ENCODE assay signal across 9 cellular contexts in genomic region chr7:2719007-2719406, GRCh38. TPM values are rescaled to one million over a fixed set of nuclear protein-coding genes. Genes with fewer than 3 reads are reported as not detected.
A peak's percentile ranks its signal among the peaks of the same experiment; 100 is the strongest.
DNase-seq lines count a peak whose midpoint lies in the region; ATAC-seq and TF ChIP-seq lines count a peak whose summit lies in the region.
"Had no signal": no experiment of that assay in that cellular context is flagged by ENCODE, and none has a peak within 500 bp of the region (broad histone marks: within the 10 kb centered on the region; RNA-seq: fewer than 3 reads in every experiment).

No MANE protein-coding gene starts in this region.

- no peak overlapping the region for H3K4me2 ChIP-seq in trophoblast cell (ENCODE audit: low read length)

- H3K9ac ChIP-seq in trophoblast cell (ENCODE audit: low read length), result no peak overlapping the region

- TF ChIP-seq CTCF in activated CD8-positive, alpha-beta T cell treated with anti-CD3 and anti-CD28 coated beads for 36 hours (IDR thresholded peaks at IDR 0.05), result peak; percentile 85
- TF ChIP-seq CTCF in endothelial cell (IDR thresholded peaks at IDR 0.05; ENCODE audit: unreplicated experiment), result peak; percentile 61

- H3K27me3 ChIP-seq in MG63 (no peaks in the 10 kb centered on the region), trophoblast cell (ENCODE audit: insufficient read depth, low read length) (no peaks in the 10 kb centered on the region)
- H3K27me3 ChIP-seq: left lung had no signal

- ATAC-seq in activated CD8-positive, alpha-beta T cell treated with anti-CD3 and anti-CD28 coated beads for 36 hours, result peak; percentile 59
- ATAC-seq in HG03045 (IDR thresholded peaks at IDR 0.05; ENCODE audit: unreplicated experiment) (no peak), GM21786 (IDR thresholded peaks at IDR 0.05; ENCODE audit: unreplicated experiment) (no peak)
- ATAC-seq: left lung had no signal

- no peak overlapping the region for H3K4ac ChIP-seq in trophoblast cell (ENCODE audit: low read depth, low read length)

- intact Hi-C loops in activated CD8-positive, alpha-beta T cell treated with anti-CD3 and anti-CD28 coated beads for 36 hours (cut with micrococcal nuclease), result no loop called here

- no peak overlapping the region for H4K91ac ChIP-seq in trophoblast cell (ENCODE audit: low read depth, low read length)

- H3K9me3 Mint-ChIP-seq in activated CD8-positive, alpha-beta T cell treated with anti-CD3 and anti-CD28 coated beads for 36 hours, result no peaks in the 10 kb centered on the region
- no peaks in the 10 kb centered on the region for H3K9me3 Mint-ChIP-seq in endothelial cell (ENCODE audit: unreplicated experiment)

- no peak overlapping the region for H2BK5ac ChIP-seq in trophoblast cell (ENCODE audit: low read depth, low read length, poor library complexity)

- H3K18ac ChIP-seq in trophoblast cell (ENCODE audit: low read length), result no peak overlapping the region

- H3K36me3 ChIP-seq in MG63 (peaks cover 8% of the 10 kb centered on the region), trophoblast cell (ENCODE audit: control insufficient read depth in 1 of 2, insufficient read depth in 2 of 2, low read length in 2 of 2) (peaks cover 72 to 74% of the 10 kb centered on the region in 2 experiments)

- POLR2A ChIA-PET in activated CD8-positive, alpha-beta T cell treated with anti-CD3 and anti-CD28 coated beads for 36 hours (lab: Charles Lee), result interaction anchor here (0.6 to 2.6 kb wide), 5 partner anchors 10 to 209 kb away, joined by 3 to 10 read pairs (median 3); no protein-coding TSS in a partner anchor

- no peak overlapping the region for H2BK12ac ChIP-seq in trophoblast cell (ENCODE audit: low read length)

- peak; percentile 33 for DNase-seq in DMS 273 treated with DMSO at 0.1 percent for 48 hours (lab: John Stamatoyannopoulos, UW)
- peak; percentile 20 for DNase-seq in MG63
- peak; percentile 88 for DNase-seq in activated CD8-positive, alpha-beta T cell treated with anti-CD3 and anti-CD28 coated beads for 36 hours
- DNase-seq in endothelial cell (ENCODE audit: low spot score), result peak; percentile 68
- peak; percentile 77 for DNase-seq in stimulated activated CD4-positive, alpha-beta T cell treated with anti-CD3 and anti-CD28 coated beads, Interleukin-15, amount 100 ng/mL, for 24 hours
- DNase-seq in trophoblast cell, result no peak

- no peak overlapping the region for H2BK120ac ChIP-seq in trophoblast cell (ENCODE audit: insufficient read depth, low read length, poor library complexity)

- WGBS in trophoblast cell (ENCODE audit: extremely low coverage, insufficient coverage, insufficient read length), result no CpG with 5 or more reads among the region's 16 CpGs

- H3K27ac ChIP-seq in trophoblast cell (ENCODE audit: low read depth, low read length), result no peak overlapping the region
- H3K27ac ChIP-seq: left lung had no signal

- no peak overlapping the region for H3K27ac Mint-ChIP-seq in activated CD8-positive, alpha-beta T cell treated with anti-CD3 and anti-CD28 coated beads for 36 hours
- H3K27ac Mint-ChIP-seq in endothelial cell (ENCODE audit: unreplicated experiment), result no peak overlapping the region

- H2AK5ac ChIP-seq in trophoblast cell (ENCODE audit: low read length), result no peak overlapping the region

- CTCF ChIA-PET in activated CD8-positive, alpha-beta T cell treated with anti-CD3 and anti-CD28 coated beads for 36 hours (lab: Charles Lee), result interaction anchor here (0.6 to 15.0 kb wide), 17 partner anchors 9 to 114 kb away, joined by 3 to 249 read pairs (median 4); no protein-coding TSS in a partner anchor

- H4K12ac ChIP-seq in trophoblast cell (ENCODE audit: low read depth, low read length), result no peak overlapping the region

- H2AFZ ChIP-seq in trophoblast cell (ENCODE audit: insufficient read depth, low read length, poor library complexity), result no peak overlapping the region

- H3K4me1 ChIP-seq in trophoblast cell (ENCODE audit: control insufficient read depth in 1 of 2, insufficient read depth in 2 of 2, low read length in 2 of 2), result peaks cover 11 to 14% of the 10 kb centered on the region in 2 experiments

- H3K79me2 ChIP-seq in trophoblast cell (ENCODE audit: control insufficient read depth, insufficient read depth, low read length, poor library complexity), result no peaks in the 10 kb centered on the region

- peaks cover 66% of the 10 kb centered on the region for H3K4me1 Mint-ChIP-seq in activated CD8-positive, alpha-beta T cell treated with anti-CD3 and anti-CD28 coated beads for 36 hours (ENCODE audit: low read depth)
- peaks cover 10% of the 10 kb centered on the region for H3K4me1 Mint-ChIP-seq in endothelial cell (ENCODE audit: unreplicated experiment)

- H3K4me3 ChIP-seq in MG63, result no peak overlapping the region
- no peak overlapping the region for H3K4me3 ChIP-seq in trophoblast cell (ENCODE audit: low read depth, low read length)
- H3K4me3 ChIP-seq: left lung had no signal

- peaks cover 19% of the 10 kb centered on the region for H3K27me3 Mint-ChIP-seq in activated CD8-positive, alpha-beta T cell treated with anti-CD3 and anti-CD28 coated beads for 36 hours
- peaks cover 5% of the 10 kb centered on the region for H3K27me3 Mint-ChIP-seq in endothelial cell (ENCODE audit: unreplicated experiment)

- H3K4me3 Mint-ChIP-seq in activated CD8-positive, alpha-beta T cell treated with anti-CD3 and anti-CD28 coated beads for 36 hours, result no peak overlapping the region
- H3K4me3 Mint-ChIP-seq in endothelial cell (ENCODE audit: unreplicated experiment), result no peak overlapping the region

- no peaks in the 10 kb centered on the region for H3K9me3 ChIP-seq in MG63
- H3K9me3 ChIP-seq in trophoblast cell (ENCODE audit: insufficient read depth, low read depth, low read length), result no peaks in the 10 kb centered on the region
- H3K9me3 ChIP-seq: left lung had no signal

- peaks cover 3% of the 10 kb centered on the region for H3K36me3 Mint-ChIP-seq in activated CD8-positive, alpha-beta T cell treated with anti-CD3 and anti-CD28 coated beads for 36 hours (ENCODE audit: low read depth)
- peaks cover 36% of the 10 kb centered on the region for H3K36me3 Mint-ChIP-seq in endothelial cell (ENCODE audit: low read depth, unreplicated experiment)

- H4K8ac ChIP-seq in trophoblast cell (ENCODE audit: low read depth, low read length), result no peak overlapping the region

- no peak overlapping the region for H3K23ac ChIP-seq in trophoblast cell (ENCODE audit: low read length)

- H3K14ac ChIP-seq in trophoblast cell (ENCODE audit: low read length), result no peak overlapping the region

- no peaks in the 10 kb centered on the region for H3K79me1 ChIP-seq in trophoblast cell (ENCODE audit: low read length)

RNA-seq across cellular contexts. Expression of gene AMZ1, which starts 31.0 kb away (rescaled TPM):
- 0.03 TPM in 1 of 2 replicates, not detected in the other for total RNA-seq in MG63 (2014; rRNA removed; shearing (Covaris generic); ENCODE audit: low replicate concordance)
- under 1 TPM; 0.11 to 0.14 TPM for total RNA-seq in activated CD8-positive, alpha-beta T cell treated with anti-CD3 and anti-CD28 coated beads for 36 hours
- 0.05 TPM for total RNA-seq in endothelial cell (ENCODE audit: unreplicated experiment)
- polyA plus RNA-seq in trophoblast cell (2013), result 0.41 and 0.64 TPM in 2 replicates

Comparison
In these comparisons a context has a peak if more than half of its experiments do, and no peak if none do; other contexts are left out.
1. DNase-seq: peak in DMS 273 treated with DMSO at 0.1 percent for 48 hours (single experiment), MG63 (single experiment), activated CD8-positive, alpha-beta T cell treated with anti-CD3 and anti-CD28 coated beads for 36 hours (single experiment), endothelial cell (single experiment) and stimulated activated CD4-positive, alpha-beta T cell treated with anti-CD3 and anti-CD28 coated beads, Interleukin-15, amount 100 ng/mL, for 24 hours (single experiment); none in trophoblast cell (0 of 2).